ENCODE assay signal across 1 cellular context in genomic region chr10:132114953-132115520, GRCh38.
TF ChIP-seq lines count a peak whose summit lies in the region.

No MANE protein-coding gene starts in this region.

TF ChIP-seq in SK-N-SH, 30 proteins besides CTCF, POLR2A, EP300 and RAD21 (continued from another document):
- TF ChIP-seq ZBTB33 (IDR thresholded peaks at IDR 0.05; ENCODE audit: borderline replicate concordance, low read depth), result no peak
- TF ChIP-seq FOXM1 (IDR thresholded peaks at IDR 0.05; ENCODE audit: low read depth), result no peak
